In genomic region chr19:47348819-47349795, GRCh38 we compare ENCODE assay signal across 8 cellular contexts. TPM values are rescaled to one million over a fixed set of nuclear protein-coding genes. Genes with fewer than 3 reads are reported as not detected.
DNase-seq lines count a peak whose midpoint lies in the region; ATAC-seq, FAIRE-seq and TF ChIP-seq lines count a peak whose summit lies in the region.

TSS of gene DHX34 (plus strand) at chr19:47349315. CDS start at chr19:47353031, 3,716 bp downstream.

- CTCF ChIA-PET in H1 (lab: Charles Lee; ENCODE audit: partially characterized antibody) = interaction anchor here (0.6 to 3.0 kb wide), 32 partner anchors 8 to 264 kb away, joined by 3 to 19 read pairs (median 4); partner anchors contain the start of genes C5AR1 and C5AR2

- peak in 1 of 2 experiments; percentile 69; a peak in 2 of 3 replicates for TF ChIP-seq POLR2A in H1 (IDR thresholded peaks at IDR 0.05; ENCODE audit: control extremely low read depth in 1 of 2, low read depth in 2 of 2, low read length in 2 of 2)

- peak within 1 kb of the TSS; percentile 50; the same call in 1 of the 2 replicates for H2BK12ac ChIP-seq in H1 (ENCODE audit: low read depth, low read length)
- no peak within 1 kb of the TSS for H2BK12ac ChIP-seq in mesenchymal stem cell (ENCODE audit: low read length in 2 of 2)

- H3K23me2 ChIP-seq in H1 (ENCODE audit: low read depth, low read length) = peaks cover 8% of the 10 kb centered on the region

- H2BK120ac ChIP-seq in H1 (replicated peaks; ENCODE audit: low read depth, low read length) = no peak within 1 kb of the TSS
- H2BK120ac ChIP-seq in mesenchymal stem cell (ENCODE audit: low read depth, low read length) = no peak within 1 kb of the TSS

- H2AK5ac ChIP-seq in H1 (ENCODE audit: low read depth, low read length) = no peak within 1 kb of the TSS
- peak within 1 kb of the TSS; percentile 50 for H2AK5ac ChIP-seq in mesenchymal stem cell (ENCODE audit: low read length, severe bottlenecking)

- peak within 1 kb of the TSS; percentile 15 for H4K91ac ChIP-seq in H1 (replicated peaks; ENCODE audit: insufficient read length, low read length)
- peak within 1 kb of the TSS; percentile 62 for H4K91ac ChIP-seq in mesenchymal stem cell (ENCODE audit: low read length)

- peak within 1 kb of the TSS; percentile 73 to 79 (median 78) for H3K9ac ChIP-seq in H1 (replicated peaks in 1 of 4; ENCODE audit: extremely low read depth in 1 of 4, low read depth in 3 of 4, low read length in 3 of 4)
- peak within 1 kb of the TSS; percentile 90 for H3K9ac ChIP-seq in mesenchymal stem cell (ENCODE audit: low read length)

- POLR2A ChIA-PET in H1 (lab: Charles Lee; ENCODE audit: partially characterized antibody) = interaction anchor here (0.6 to 2.0 kb wide), 19 partner anchors 9 to 236 kb away, joined by 3 to 8 read pairs (median 4); partner anchors contain the start of genes SAE1 and ZC3H4

- H3K56ac ChIP-seq in H1 (replicated peaks; ENCODE audit: insufficient read length, low read depth, low read length) = peak within 1 kb of the TSS; percentile 66

- H4K5ac ChIP-seq in H1 (ENCODE audit: insufficient read length, low read depth, low read length) = peak within 1 kb of the TSS; percentile 57

- H2BK5ac ChIP-seq in H1 (ENCODE audit: low read depth, low read length) (0 out of 2 replicates have a peak within 1 kb of the TSS, but pooled peaks have one; percentile 35), mesenchymal stem cell (ENCODE audit: low read depth, low read length, poor library complexity, severe bottlenecking) (peak within 1 kb of the TSS; percentile 75)

- H3K4me1 ChIP-seq in H1 (replicated peaks in 1 of 4; ENCODE audit: control insufficient read depth in 3 of 4, insufficient read depth in 4 of 4, low read length in 3 of 4) = peaks cover 0 to 7% (median 2%) of the 10 kb centered on the region in 4 experiments; a peak in 4 of 7 replicates
- H3K4me1 ChIP-seq in mesenchymal stem cell (ENCODE audit: control insufficient read depth, insufficient read depth, low read depth, low read length) = peaks cover 3% of the 10 kb centered on the region

- H3K79me1 ChIP-seq in H1 (ENCODE audit: low read depth, low read length) = peaks cover 9% of the 10 kb centered on the region
- peaks cover 33% of the 10 kb centered on the region for H3K79me1 ChIP-seq in mesenchymal stem cell (replicated peaks; ENCODE audit: low read length, poor library complexity, severe bottlenecking)

- peak in 1 of 2 experiments; percentile 37; a peak in 2 of 4 replicates for TF ChIP-seq RAD21 in H1 (IDR thresholded peaks at IDR 0.05 in 1 of 2, conservative IDR thresholded peaks at IDR 0.05 in 1 of 2; ENCODE audit: low read depth in 2 of 2, low read length in 2 of 2)

- H3K23ac ChIP-seq in H1 (ENCODE audit: insufficient read length) (no peak within 1 kb of the TSS), mesenchymal stem cell (ENCODE audit: low read length in 2 of 2) (no peak within 1 kb of the TSS)

- DNase-seq in Caki2 (ENCODE audit: low read depth) (peak; percentile 97), HUDEP-2 (lab: John Stamatoyannopoulos, UW; ENCODE audit: unreplicated experiment in 76 of 76) (peak in 75 of 76 experiments; percentile 91 to 100 (median 99)), NOMO-1 treated with dmso at 0.1 percent for 144 hours (lab: John Stamatoyannopoulos, UW; ENCODE audit: unreplicated experiment) (peak; percentile 99), H1 (ENCODE audit: low read depth in 1 of 2, low spot score in 2 of 2) (peak; percentile 99 to 100), mesenchymal stem cell (peak; percentile 98)
- peak; percentile 95 to 98 (median 98) for DNase-seq in activated CD8-positive, alpha-beta memory T cell treated with anti-CD3 and anti-CD28 coated beads for 48 hours (ENCODE audit: low read depth in 2 of 3, low spot score in 2 of 3)
- DNase-seq in stimulated activated CD8-positive, alpha-beta memory T cell treated with anti-CD3 and anti-CD28 coated beads, Interleukin-12 subunit alpha, Interleukin-12 subunit beta, amount 100 ng/mL, for 4 hours (ENCODE audit: low read depth) = peak; percentile 99

- H3K27ac ChIP-seq in H1 (ENCODE audit: low read depth, low read length) (0 out of 2 replicates have a peak within 1 kb of the TSS, but pooled peaks have one; percentile 25), mesenchymal stem cell (ENCODE audit: low read length, poor library complexity, severe bottlenecking) (peak within 1 kb of the TSS; percentile 67)

- H3K36me3 ChIP-seq in H1 (ENCODE audit: control insufficient read depth in 2 of 4, insufficient read depth in 4 of 4, low read length in 3 of 4) (peaks cover 9 to 16% (median 13%) of the 10 kb centered on the region in 4 experiments; a peak in 7 of 8 replicates), mesenchymal stem cell (ENCODE audit: control insufficient read depth in 1 of 2, insufficient read depth in 2 of 2, low read depth in 1 of 2, low read length in 2 of 2) (peaks cover 16 to 27% of the 10 kb centered on the region in 2 experiments)

- H2BK20ac ChIP-seq in H1 (ENCODE audit: low read length) = no peak within 1 kb of the TSS

- 0 out of 3 replicates have a peak, but pooled peaks of 1 of the 2 experiments have one; percentile 13 for TF ChIP-seq EP300 in H1 (IDR thresholded peaks at IDR 0.05; ENCODE audit: borderline replicate concordance in 1 of 2, low read depth in 2 of 2, low read length in 2 of 2)

- FAIRE-seq in H1 (lab: Jason Lieb, UNC) = no peak

- ATAC-seq in GM21367 (IDR thresholded peaks at IDR 0.05; ENCODE audit: unreplicated experiment) = peak; percentile 84

- H3K4me3 ChIP-seq in H1 (ENCODE audit: extremely low read depth in 1 of 4, insufficient read depth in 2 of 4, low read depth in 3 of 4, low read length in 4 of 4) (peak within 1 kb of the TSS; percentile 71 to 95 (median 86)), mesenchymal stem cell (ENCODE audit: insufficient read depth in 1 of 2, low read depth in 1 of 2, low read length in 2 of 2) (peak within 1 kb of the TSS; percentile 88 to 95)

- H2BK15ac ChIP-seq in H1 (ENCODE audit: low read length) (no peak within 1 kb of the TSS; the same call in 1 of the 2 replicates), mesenchymal stem cell (ENCODE audit: low read depth, poor library complexity, severe bottlenecking) (peak within 1 kb of the TSS; percentile 90)

- in situ Hi-C loops in Caki2 (cut with HindIII; ENCODE audit: low pct_unique_long_range_greater_than_20kb, low sequenced_read_pairs) = no loop called here

- H3K9me3 ChIP-seq in H1 (ENCODE audit: insufficient read depth in 2 of 2, low read depth in 1 of 2, low read length in 1 of 2) = no peaks in the 10 kb centered on the region
- H3K9me3 ChIP-seq in mesenchymal stem cell (ENCODE audit: control insufficient read depth, low read length) = no peaks in the 10 kb centered on the region

- peak within 1 kb of the TSS; percentile 43; the same call in 1 of the 2 replicates for H3K18ac ChIP-seq in H1 (ENCODE audit: extremely low read depth, low read length)
- H3K18ac ChIP-seq in mesenchymal stem cell (ENCODE audit: low read depth in 1 of 2, low read length in 2 of 2) = peak within 1 kb of the TSS; percentile 4 to 83

- H3K27me3 ChIP-seq in H1 (replicated peaks in 1 of 4; ENCODE audit: control insufficient read depth in 3 of 4, extremely low read depth in 1 of 4, insufficient read depth in 3 of 4, low read length in 3 of 4) = peaks cover 0 to 3% (median 0%) of the 10 kb centered on the region in 4 experiments; a peak in 2 of 7 replicates
- no peaks in the 10 kb centered on the region for H3K27me3 ChIP-seq in mesenchymal stem cell (ENCODE audit: control insufficient read depth in 1 of 2, insufficient read depth in 1 of 2, low read length in 2 of 2)

- WGBS in H1 (ENCODE audit: extremely low coverage in 1 of 2, insufficient coverage in 1 of 2, insufficient read length in 1 of 2, insufficient replicate concordance in 2 of 2, low coverage in 1 of 2, low lambda C conversion rate in 2 of 2, missing lambda C conversion rate in 1 of 2), 2 experiments = 6% methylated on average over 56 of the region's 63 CpGs; no CpG with 5 or more reads in 1 of the 2 experiments
- WGBS in mesenchymal stem cell = 6% methylated on average over 63 of the region's 63 CpGs

- H3K14ac ChIP-seq in H1 (ENCODE audit: insufficient read length) (no peak within 1 kb of the TSS), mesenchymal stem cell (ENCODE audit: low read length in 2 of 2) (peak within 1 kb of the TSS in 1 of 2 experiments; percentile 79)

- H3K4ac ChIP-seq in H1 (replicated peaks; ENCODE audit: insufficient read length, low read depth, low read length) (peak within 1 kb of the TSS; percentile 63), mesenchymal stem cell (ENCODE audit: low read depth in 1 of 2, low read length in 2 of 2) (peak within 1 kb of the TSS; percentile 20 to 47)

- H3K4me2 ChIP-seq in H1 (ENCODE audit: insufficient read depth in 1 of 2, low read depth in 2 of 2, low read length in 2 of 2) (peak within 1 kb of the TSS; percentile 92), mesenchymal stem cell (ENCODE audit: low read length, poor library complexity, severe bottlenecking) (peak within 1 kb of the TSS; percentile 90)

- H4K20me1 ChIP-seq in H1 (replicated peaks in 1 of 2; ENCODE audit: control insufficient read depth in 1 of 2, insufficient read depth in 2 of 2, low read length in 2 of 2) = peaks cover 0 to 2% of the 10 kb centered on the region in 2 experiments

- peak; percentile 85 to 99 (median 92) for TF ChIP-seq CTCF in H1 (IDR thresholded peaks at IDR 0.05; ENCODE audit: control extremely low read depth in 1 of 3, insufficient read depth in 1 of 3, low read depth in 1 of 3, low read length in 3 of 3)

- peaks cover 0 to 30% of the 10 kb centered on the region in 2 experiments; a peak in 3 of 4 replicates for H3K79me2 ChIP-seq in H1 (ENCODE audit: control insufficient read depth in 1 of 2, insufficient read depth in 2 of 2, low read length in 2 of 2)

- H2AFZ ChIP-seq in H1 (ENCODE audit: low read length) (no peak within 1 kb of the TSS), mesenchymal stem cell (ENCODE audit: low read depth, low read length) (peak within 1 kb of the TSS; percentile 96)

- H4K8ac ChIP-seq in H1 (ENCODE audit: extremely low read depth, insufficient read depth, low read length) = peak within 1 kb of the TSS; percentile 53; the same call in 1 of the 2 replicates
- peak within 1 kb of the TSS; percentile 61 for H4K8ac ChIP-seq in mesenchymal stem cell (ENCODE audit: low read length)

TF ChIP-seq in H1, 55 proteins besides CTCF, POLR2A, EP300 and RAD21 (continues in another document):
- peak; percentile 41; the same call in 1 of the 2 replicates for TF ChIP-seq CHD2 (IDR thresholded peaks at IDR 0.05; ENCODE audit: low read length)

RNA-seq across cellular contexts. Expression of gene DHX34, which starts in this region (rescaled TPM):
- 12.5 and 23.4 TPM in 2 replicates for total RNA-seq in Caki2 (2014; rRNA removed; shearing (Covaris generic); ENCODE audit: low replicate concordance)
- 24.1 and 24.3 TPM in 2 replicates for total RNA-seq in H1 (2021; fragmentation: NEBNext Ultra II Directional; extraction: Animal tissue kit (Norgen Biotek cat#: 25700))
- polyA plus RNA-seq in H1 (2011; rRNA removed) = 17.5 and 27.2 TPM in 2 replicates
- polyA plus RNA-seq in H1 (2011; cell fraction: cytosol; rRNA removed) = 20.5 TPM
- 78.3 TPM for polyA plus RNA-seq in H1 (2011; cell fraction: nucleus; rRNA removed)
- 16.6 to 25.5 TPM (median 22.8 TPM) in 4 replicates for polyA plus RNA-seq in H1 (2012, experiment 1 of 2)
- polyA plus RNA-seq in H1 (2012, experiment 2 of 2) = 14.0 TPM
- 15.8 TPM for polyA plus RNA-seq in H1 (2013, experiment 1 of 2)
- 15.5 TPM for polyA plus RNA-seq in H1 (2013, experiment 2 of 2)
- polyA minus RNA-seq in H1 (2011; rRNA and poly(A)+ RNA removed) = 14.8 and 17.6 TPM in 2 replicates
- polyA minus RNA-seq in H1 (2011; cell fraction: cytosol; rRNA and poly(A)+ RNA removed) = 21.8 TPM
- 31.7 TPM for polyA minus RNA-seq in H1 (2011; cell fraction: nucleus; rRNA and poly(A)+ RNA removed)
- polyA plus RNA-seq in mesenchymal stem cell (2013, experiment 1 of 2) = 5.8 TPM
- polyA plus RNA-seq in mesenchymal stem cell (2013, experiment 2 of 2) = 5.7 TPM

Comparison
In these comparisons a context has a peak if more than half of its experiments do, and no peak if none do; other contexts are left out.
1. Peak in every context shown above with its lines: DNase-seq, ATAC-seq, H3K4me3 ChIP-seq and H3K27ac ChIP-seq.